Comparison of ENCODE assay signal across 23 cellular contexts in the genomic region with DNA sequence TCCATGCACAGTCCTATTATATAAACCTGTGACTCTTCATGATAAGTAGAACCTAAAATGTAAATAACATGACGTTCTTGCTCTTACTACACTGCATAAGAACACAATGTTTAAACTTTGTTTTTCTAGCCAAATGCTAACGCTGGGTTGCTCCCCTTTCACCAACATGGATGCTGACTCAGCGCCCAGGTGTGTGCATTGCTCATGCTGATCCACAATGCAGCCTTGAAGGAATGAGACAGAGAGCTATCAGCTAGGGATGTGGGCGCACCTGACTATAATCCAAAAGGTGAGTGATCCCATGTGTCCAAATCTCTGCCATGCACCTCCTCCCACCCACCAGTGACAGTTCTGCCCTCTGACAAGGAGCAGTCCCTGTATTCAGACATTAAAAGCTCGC.
A peak's percentile ranks its signal among the peaks of the same experiment; 100 is the strongest.
DNase-seq lines count a peak whose midpoint lies in the region; ATAC-seq, FAIRE-seq and TF ChIP-seq lines count a peak whose summit lies in the region.
"Had no signal": no experiment of that assay in that cellular context is flagged by ENCODE, and none has a peak within 500 bp of the region (broad histone marks: within the 10 kb centered on the region; RNA-seq: fewer than 3 reads in every experiment).

No MANE protein-coding gene starts in this region.

- intact Hi-C loops in adrenal gland (cut with DNase I): no loop called here

- no peak overlapping the region for H3K4me3 Mint-ChIP-seq in WTC11
- H3K4me3 Mint-ChIP-seq: CD4-positive, alpha-beta T cell; H9 had no signal

- no peak overlapping the region for H3K27ac ChIP-seq in MM.1S (ENCODE audit: low read length)
- H3K27ac ChIP-seq in adrenal gland: no peak overlapping the region
- H3K27ac ChIP-seq: BLaER1, Peyer's patch had no signal

- H3K27me3 ChIP-seq in MM.1S (replicated peaks; ENCODE audit: insufficient read depth, low read length): no peaks in the 10 kb centered on the region
- H3K27me3 ChIP-seq in adrenal gland: no peaks in the 10 kb centered on the region
- H3K27me3 ChIP-seq: BLaER1, MG63, Peyer's patch had no signal

- CTCF ChIA-PET in WTC11 (lab: Charles Lee): no interaction called here

- WGBS in adrenal gland, 4 donors: 82 to 91% (median 88%) methylated on average over 5 of the region's 5 CpGs

- H3K4me1 ChIP-seq in MM.1S (ENCODE audit: low read length) (peaks cover 4% of the 10 kb centered on the region; the same call in 1 of the 2 replicates), adrenal gland (replicated peaks in 1 of 2) (no peaks in the 10 kb centered on the region)
- H3K4me1 ChIP-seq: BLaER1, Peyer's patch had no signal

- no peaks in the 10 kb centered on the region for H3F3A ChIP-seq in MM.1S (ENCODE audit: insufficient read depth, low read length)

- H4K20me1 ChIP-seq in MM.1S (ENCODE audit: insufficient read depth, low read length): no peaks in the 10 kb centered on the region
- H4K20me1 ChIP-seq: BLaER1 had no signal

- no peak for TF ChIP-seq POLR2A in adrenal gland (IDR thresholded peaks at IDR 0.05)

- POLR2A ChIA-PET in WTC11 (lab: Charles Lee): no interaction called here

- TF ChIP-seq CTCF in MM.1S (IDR thresholded peaks at IDR 0.05; ENCODE audit: low read length): no peak
- no peak for TF ChIP-seq CTCF in WTC11 (IDR thresholded peaks at IDR 0.05)
- TF ChIP-seq CTCF in adrenal gland (IDR thresholded peaks at IDR 0.05): no peak

- no peaks in the 10 kb centered on the region for H3K9me2 ChIP-seq in MM.1S (replicated peaks; ENCODE audit: insufficient read depth, low read length)

- DNase-seq in MM.1S: peak; percentile 24
- no peak for DNase-seq in WTC11 (ENCODE audit: low spot score)
- DNase-seq in adrenal gland: no peak
- no peak for DNase-seq in RCC 7860 (ENCODE audit: low spot score)
- DNase-seq in activated CD4-positive, alpha-beta T cell treated with anti-CD3 and anti-CD28 coated beads for 1 hour: no peak
- DNase-seq: ACHN; CD4-positive, alpha-beta T cell; COR-L47; DMS79; H9; Kasumi-1; MG63; NCI-H1048; NCI-H1436; NCI-H1930; NCI-H2227 treated with DMSO at 0.1 percent for 48 hours; NCI-H510A; Peyer's patch; Right ventricle myocardium superior had no signal

- no peak for FAIRE-seq in RCC 7860 (lab: Jason Lieb, UNC)
- FAIRE-seq: GM19239 had no signal

- H3K4me2 ChIP-seq in MM.1S (ENCODE audit: low read depth, low read length): no peak overlapping the region
- H3K4me2 ChIP-seq: BLaER1 had no signal

- H3K9me3 ChIP-seq in MM.1S (replicated peaks; ENCODE audit: insufficient read depth, low read length) (no peaks in the 10 kb centered on the region), adrenal gland (replicated peaks in 1 of 3) (no peaks in the 10 kb centered on the region)
- H3K9me3 ChIP-seq: BLaER1, MG63, Peyer's patch had no signal

- peak; percentile 32; the same call in 1 of the 2 replicates for ATAC-seq in WTC11
- peak; percentile 80 for ATAC-seq in esophagus mucosa
- ATAC-seq in HG02840 (IDR thresholded peaks at IDR 0.05; ENCODE audit: low FRiP score, unreplicated experiment): no peak

- H3K27ac Mint-ChIP-seq in WTC11: no peak overlapping the region
- H3K27ac Mint-ChIP-seq: CD4-positive, alpha-beta T cell; H9 had no signal

- H3K9ac ChIP-seq in MM.1S (ENCODE audit: low read length): no peak overlapping the region
- H3K9ac ChIP-seq: BLaER1 had no signal

- peaks cover 7% of the 10 kb centered on the region for H3K4me1 Mint-ChIP-seq in WTC11

- H3K4me3 ChIP-seq in MM.1S (ENCODE audit: low read length) (no peak overlapping the region), adrenal gland (no peak overlapping the region)
- H3K4me3 ChIP-seq: BLaER1, MG63, Peyer's patch had no signal

- H3K36me3 ChIP-seq in MM.1S (replicated peaks; ENCODE audit: insufficient read depth, low read length) (no peaks in the 10 kb centered on the region), adrenal gland (replicated peaks in 1 of 2) (no peaks in the 10 kb centered on the region)
- H3K36me3 ChIP-seq: BLaER1, MG63, Peyer's patch had no signal

- H3K36me3 Mint-ChIP-seq in WTC11: no peaks in the 10 kb centered on the region

- no peak overlapping the region for H2AFZ ChIP-seq in MM.1S (ENCODE audit: low read length)

- peaks cover 13% of the 10 kb centered on the region for H3K9me3 Mint-ChIP-seq in WTC11
- H3K9me3 Mint-ChIP-seq: CD4-positive, alpha-beta T cell; H9 had no signal

- no peaks in the 10 kb centered on the region for H3K27me3 Mint-ChIP-seq in WTC11 (ENCODE audit: low read depth)

- H3K79me2 ChIP-seq in MM.1S (ENCODE audit: low read length): no peaks in the 10 kb centered on the region

TF ChIP-seq in WTC11, 78 proteins besides CTCF, POLR2A, EP300 and RAD21:
- no peak for TF ChIP-seq FOXP1 (CRISPR knock-in tag; IDR thresholded peaks at IDR 0.05; ENCODE audit: borderline replicate concordance)
- no peak for TF ChIP-seq ZBTB21 (CRISPR knock-in tag; IDR thresholded peaks at IDR 0.05; ENCODE audit: borderline replicate concordance)
- no peak for TF ChIP-seq KAT7 (CRISPR knock-in tag; IDR thresholded peaks at IDR 0.05; ENCODE audit: borderline replicate concordance)
- TF ChIP-seq, protein P1, sequence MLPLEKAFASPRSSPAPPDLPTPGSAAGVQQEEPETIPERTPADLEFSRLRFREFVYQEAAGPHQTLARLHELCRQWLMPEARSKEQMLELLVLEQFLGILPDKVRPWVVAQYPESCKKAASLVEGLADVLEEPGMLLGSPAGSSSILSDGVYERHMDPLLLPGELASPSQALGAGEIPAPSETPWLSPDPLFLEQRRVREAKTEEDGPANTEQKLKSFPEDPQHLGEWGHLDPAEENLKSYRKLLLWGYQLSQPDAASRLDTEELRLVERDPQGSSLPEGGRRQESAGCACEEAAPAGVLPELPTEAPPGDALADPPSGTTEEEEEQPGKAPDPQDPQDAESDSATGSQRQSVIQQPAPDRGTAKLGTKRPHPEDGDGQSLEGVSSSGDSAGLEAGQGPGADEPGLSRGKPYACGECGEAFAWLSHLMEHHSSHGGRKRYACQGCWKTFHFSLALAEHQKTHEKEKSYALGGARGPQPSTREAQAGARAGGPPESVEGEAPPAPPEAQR (CRISPR knock-in tag; IDR thresholded peaks at IDR 0.05): no peak
- no peak for TF ChIP-seq NR1H2 (CRISPR knock-in tag; IDR thresholded peaks at IDR 0.05)
- no peak for TF ChIP-seq RELA (CRISPR knock-in tag; IDR thresholded peaks at IDR 0.05; ENCODE audit: borderline replicate concordance)
- TF ChIP-seq, protein P2, sequence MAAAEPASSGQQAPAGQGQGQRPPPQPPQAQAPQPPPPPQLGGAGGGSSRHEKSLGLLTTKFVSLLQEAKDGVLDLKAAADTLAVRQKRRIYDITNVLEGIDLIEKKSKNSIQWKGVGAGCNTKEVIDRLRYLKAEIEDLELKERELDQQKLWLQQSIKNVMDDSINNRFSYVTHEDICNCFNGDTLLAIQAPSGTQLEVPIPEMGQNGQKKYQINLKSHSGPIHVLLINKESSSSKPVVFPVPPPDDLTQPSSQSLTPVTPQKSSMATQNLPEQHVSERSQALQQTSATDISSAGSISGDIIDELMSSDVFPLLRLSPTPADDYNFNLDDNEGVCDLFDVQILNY (CRISPR knock-in tag; IDR thresholded peaks at IDR 0.05): no peak
- no peak for TF ChIP-seq ZNF121 (CRISPR knock-in tag; IDR thresholded peaks at IDR 0.05)
- no peak for TF ChIP-seq ARID4B (CRISPR knock-in tag; IDR thresholded peaks at IDR 0.05; ENCODE audit: borderline replicate concordance)
- no peak for TF ChIP-seq JUN (CRISPR knock-in tag; IDR thresholded peaks at IDR 0.05)
- TF ChIP-seq JAZF1 (CRISPR knock-in tag; IDR thresholded peaks at IDR 0.05): no peak
- TF ChIP-seq IRF1 (CRISPR knock-in tag; IDR thresholded peaks at IDR 0.05): no peak
